8 cellular contexts compared by ENCODE assay signal in genomic region chr11:86302092-86302793, GRCh38.
DNase-seq lines count a peak whose midpoint lies in the region; ATAC-seq lines count a peak whose summit lies in the region.

TSS of gene HIKESHI (plus strand) at chr11:86302240. CDS start at chr11:86302449, 209 bp downstream.

- peak within 1 kb of the TSS; percentile 71 to 92 (median 86) for H3K4me2 ChIP-seq in BLaER1 treated with 17β-estradiol and CSF1 and Interleukin-3, amounts not matched to agents 10 nM and 100 nM

- ATAC-seq in GM19351 (IDR thresholded peaks at IDR 0.05; ENCODE audit: unreplicated experiment) = peak; percentile 98
- ATAC-seq in HG03521 (IDR thresholded peaks at IDR 0.05; ENCODE audit: unreplicated experiment) = peak; percentile 98

- peaks cover 18 to 27% (median 21%) of the 10 kb centered on the region in 11 experiments; a peak in 20 of 22 replicates for H3K36me3 ChIP-seq in BLaER1 treated with 17β-estradiol and CSF1 and Interleukin-3, amounts not matched to agents 10 nM and 100 nM

- DNase-seq in NCI-H748 (lab: John Stamatoyannopoulos, UW; ENCODE audit: unreplicated experiment) (peak; percentile 97), dedifferentiated amniotic fluid mesenchymal stem cell (ENCODE audit: extremely low spot score) (peak; percentile 98), left kidney (ENCODE audit: low read depth, low spot score) (peak; percentile 99)
- peak; percentile 91 for DNase-seq in activated CD4-positive, alpha-beta T cell treated with anti-CD3 and anti-CD28 coated beads, Interleukin-2, amount 50 U/mL, for 1 hour
- DNase-seq in stimulated activated CD4-positive, alpha-beta T cell treated with anti-CD3 and anti-CD28 coated beads, Interleukin-2, amount 100 ng/mL, for 24 hours = peak; percentile 94

- no peaks in the 10 kb centered on the region for H4K20me1 ChIP-seq in BLaER1 treated with 17β-estradiol and CSF1 and Interleukin-3, amounts not matched to agents 10 nM and 100 nM

- peak within 1 kb of the TSS; percentile 82 to 93 (median 87) for H3K9ac ChIP-seq in BLaER1 treated with 17β-estradiol and CSF1 and Interleukin-3, amounts not matched to agents 10 nM and 100 nM

- H3K27me3 ChIP-seq in BLaER1 treated with 17β-estradiol and CSF1 and Interleukin-3, amounts not matched to agents 10 nM and 100 nM = no peaks in the 10 kb centered on the region

- H3K4me1 ChIP-seq in BLaER1 treated with 17β-estradiol and CSF1 and Interleukin-3, amounts not matched to agents 10 nM and 100 nM = peaks cover 6 to 41% (median 13%) of the 10 kb centered on the region in 10 experiments; a peak in 19 of 20 replicates

- H3K4me3 ChIP-seq in BLaER1 treated with 17β-estradiol and CSF1 and Interleukin-3, amounts not matched to agents 10 nM and 100 nM = peak within 1 kb of the TSS; percentile 70 to 81 (median 76)

- H3K9me3 ChIP-seq in BLaER1 treated with 17β-estradiol and CSF1 and Interleukin-3, amounts not matched to agents 10 nM and 100 nM (replicated peaks in 1 of 11) = peaks cover 0 to 19% (median 8%) of the 10 kb centered on the region in 11 experiments; a peak in 10 of 22 replicates

- H3K27ac ChIP-seq in BLaER1 treated with 17β-estradiol and CSF1 and Interleukin-3, amounts not matched to agents 10 nM and 100 nM = peak within 1 kb of the TSS; percentile 82 to 95 (median 89)

Comparison
In these comparisons a context has a peak if more than half of its experiments do, and no peak if none do; other contexts are left out.
1. Peak in every context shown above with its lines: DNase-seq, ATAC-seq, H3K4me3 ChIP-seq and H3K27ac ChIP-seq.